8 cellular contexts compared by ENCODE assay signal in the genomic region with DNA sequence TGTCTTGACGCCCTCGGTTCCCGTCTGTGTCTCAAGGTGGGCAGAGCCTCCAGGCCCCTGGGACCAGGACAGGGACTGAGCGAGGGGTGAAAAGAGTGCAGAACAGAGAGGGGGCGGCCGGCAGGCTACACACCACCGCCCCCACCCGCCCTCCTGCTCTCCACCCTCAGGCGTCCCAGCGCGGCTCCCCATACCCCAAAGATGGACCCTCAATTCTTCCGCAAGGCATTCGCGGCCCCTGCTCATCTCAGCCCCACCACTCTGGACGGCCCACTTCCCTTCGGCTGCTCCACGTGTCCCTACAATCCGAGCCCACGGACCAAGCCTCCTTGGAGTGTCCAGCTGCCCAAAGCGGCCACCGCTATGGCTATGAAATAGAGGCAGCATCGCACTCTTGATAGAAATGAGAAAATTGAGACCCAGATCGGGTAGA. TPM values are rescaled to one million over a fixed set of nuclear protein-coding genes. Genes with fewer than 3 reads are reported as not detected.
A peak's percentile ranks its signal among the peaks of the same experiment; 100 is the strongest.
DNase-seq lines count a peak whose midpoint lies in the region; ATAC-seq lines count a peak whose summit lies in the region.

No MANE protein-coding gene starts in this region.

- peak overlapping the region; percentile 84 to 99 (median 97) for H3K27ac Mint-ChIP-seq in naive thymus-derived CD8-positive, alpha-beta T cell

- no peaks in the 10 kb centered on the region for H3K36me3 ChIP-seq in BLaER1

- H4K20me1 ChIP-seq in BLaER1: peaks cover 49% of the 10 kb centered on the region

- peak overlapping the region; percentile 96 for H3K4me3 ChIP-seq in BLaER1
- H3K4me3 ChIP-seq in Jurkat, Clone E6-1 (ENCODE audit: low read length): peak overlapping the region; percentile 72

- DNase-seq in Jurkat, Clone E6-1 (ENCODE audit: low read depth, low spot score): no peak
- DNase-seq in naive thymus-derived CD8-positive, alpha-beta T cell: peak in 1 of 10 donors; percentile 7
- DNase-seq in SKM-1 treated with dmso at 0.1 percent for 144 hours (lab: John Stamatoyannopoulos, UW; ENCODE audit: unreplicated experiment) (no peak), NAMALWA (ENCODE audit: low spot score) (no peak)

- H3K4me1 Mint-ChIP-seq in naive thymus-derived CD8-positive, alpha-beta T cell: peaks cover 20 to 47% (median 47%) of the 10 kb centered on the region in 4 donors

- no peaks in the 10 kb centered on the region for H3K27me3 ChIP-seq in BLaER1

- peak overlapping the region; percentile 93 for H3K9ac ChIP-seq in BLaER1

- no peaks in the 10 kb centered on the region for H3K9me3 ChIP-seq in BLaER1

- H3K4me1 ChIP-seq in BLaER1: peaks cover 54% of the 10 kb centered on the region

- no peaks in the 10 kb centered on the region for H3K36me3 Mint-ChIP-seq in naive thymus-derived CD8-positive, alpha-beta T cell

- peaks cover 0 to 2% (median 0%) of the 10 kb centered on the region in 9 donors for H3K9me3 Mint-ChIP-seq in naive thymus-derived CD8-positive, alpha-beta T cell

- ATAC-seq in naive thymus-derived CD8-positive, alpha-beta T cell: no peak
- ATAC-seq in HG03520 (IDR thresholded peaks at IDR 0.05; ENCODE audit: unreplicated experiment) (no peak), HG03025 (IDR thresholded peaks at IDR 0.05; ENCODE audit: low FRiP score, unreplicated experiment) (no peak)

- H3K27ac ChIP-seq in BLaER1: peak overlapping the region; percentile 91
- peak overlapping the region; percentile 39 for H3K27ac ChIP-seq in cingulate gyrus (ENCODE audit: low read depth, low read length)

- H3K27me3 Mint-ChIP-seq in naive thymus-derived CD8-positive, alpha-beta T cell: no peaks in the 10 kb centered on the region

- POLR2A ChIA-PET in naive thymus-derived CD8-positive, alpha-beta T cell (lab: Charles Lee): interaction anchor here (1.4 to 1.6 kb wide), 4 partner anchors 10 to 80 kb away, joined by 3 to 6 read pairs (median 3); a partner anchor contains a TSS

- H3K4me2 ChIP-seq in BLaER1: peak overlapping the region; percentile 99

- H3K4me3 Mint-ChIP-seq in naive thymus-derived CD8-positive, alpha-beta T cell: peak overlapping the region; percentile 91 to 99 (median 94)

RNA-seq across cellular contexts. Expression of a gene that starts 1.8 kb away (rescaled TPM):
- 17.6 TPM for polyA plus RNA-seq in Jurkat, Clone E6-1 (2012; ENCODE audit: insufficient read depth, insufficient read length)
- 10 to 100 TPM; 18.5 to 19.9 TPM for total RNA-seq in naive thymus-derived CD8-positive, alpha-beta T cell
- under 1 TPM; 0.23 to 0.84 (median 0.36) TPM for polyA plus RNA-seq in naive thymus-derived CD8-positive, alpha-beta T cell

RNA-seq across cellular contexts. Expression of a gene that starts 13.3 kb away (rescaled TPM):
- 27.1 TPM for polyA plus RNA-seq in Jurkat, Clone E6-1 (2012; ENCODE audit: insufficient read depth, insufficient read length)
- 10 to 100 TPM; 78.1 to 86.2 TPM for total RNA-seq in naive thymus-derived CD8-positive, alpha-beta T cell
- 1 to 10 TPM; 2.7 to 6.8 (median 3.1) TPM for polyA plus RNA-seq in naive thymus-derived CD8-positive, alpha-beta T cell

RNA-seq across cellular contexts. Expression of a gene that starts 23.7 kb away (rescaled TPM):
- polyA plus RNA-seq in Jurkat, Clone E6-1 (2012; ENCODE audit: insufficient read depth, insufficient read length): 78.0 TPM
- total RNA-seq in naive thymus-derived CD8-positive, alpha-beta T cell: 100 to 1,000 TPM; 106 to 109 TPM
- 100 to 1,000 TPM; 153 to 207 (median 155) TPM for polyA plus RNA-seq in naive thymus-derived CD8-positive, alpha-beta T cell

RNA-seq across cellular contexts. Expression of a gene that starts 43.6 kb away (rescaled TPM):
- 3.6 TPM for polyA plus RNA-seq in Jurkat, Clone E6-1 (2012; ENCODE audit: insufficient read depth, insufficient read length)
- 1 to 10 TPM; 4.2 to 4.5 TPM for total RNA-seq in naive thymus-derived CD8-positive, alpha-beta T cell
- polyA plus RNA-seq in naive thymus-derived CD8-positive, alpha-beta T cell: 1 to 10 TPM; 1.9 to 3.6 (median 3.6) TPM

RNA-seq across cellular contexts. Expression of a gene that starts 43.6 kb away (rescaled TPM):
- 33.1 TPM for polyA plus RNA-seq in Jurkat, Clone E6-1 (2012; ENCODE audit: insufficient read depth, insufficient read length)
- 10 to 100 TPM; 20.7 to 23.4 TPM for total RNA-seq in naive thymus-derived CD8-positive, alpha-beta T cell
- 10 to 100 TPM; 12.1 to 15.5 (median 12.5) TPM for polyA plus RNA-seq in naive thymus-derived CD8-positive, alpha-beta T cell
